ENCODE assay signal across 1 cellular context in the genomic region with DNA sequence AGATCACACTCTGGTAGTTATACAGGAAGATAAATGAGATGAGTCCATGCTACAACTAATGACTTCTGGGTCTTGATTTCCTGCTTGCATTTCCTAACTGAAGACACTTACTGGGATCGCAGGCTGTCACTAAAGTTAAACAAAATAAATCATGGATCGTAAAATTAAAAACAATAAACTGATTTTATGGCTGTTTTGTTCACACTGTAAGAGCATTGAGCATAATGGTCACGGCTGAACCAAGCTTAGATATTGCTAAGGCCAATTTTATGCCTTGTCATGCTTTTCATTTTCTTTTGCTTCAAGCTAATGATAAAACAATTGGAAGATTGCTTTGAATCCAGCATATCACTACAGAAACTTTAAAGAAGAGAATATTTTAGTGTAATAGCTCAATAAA.
TF ChIP-seq lines count a peak whose summit lies in the region.

No MANE protein-coding gene starts in this region.

TF ChIP-seq in K562, 482 proteins besides CTCF, POLR2A, EP300 and RAD21 (continued from another document):
- TF ChIP-seq, protein P1, sequence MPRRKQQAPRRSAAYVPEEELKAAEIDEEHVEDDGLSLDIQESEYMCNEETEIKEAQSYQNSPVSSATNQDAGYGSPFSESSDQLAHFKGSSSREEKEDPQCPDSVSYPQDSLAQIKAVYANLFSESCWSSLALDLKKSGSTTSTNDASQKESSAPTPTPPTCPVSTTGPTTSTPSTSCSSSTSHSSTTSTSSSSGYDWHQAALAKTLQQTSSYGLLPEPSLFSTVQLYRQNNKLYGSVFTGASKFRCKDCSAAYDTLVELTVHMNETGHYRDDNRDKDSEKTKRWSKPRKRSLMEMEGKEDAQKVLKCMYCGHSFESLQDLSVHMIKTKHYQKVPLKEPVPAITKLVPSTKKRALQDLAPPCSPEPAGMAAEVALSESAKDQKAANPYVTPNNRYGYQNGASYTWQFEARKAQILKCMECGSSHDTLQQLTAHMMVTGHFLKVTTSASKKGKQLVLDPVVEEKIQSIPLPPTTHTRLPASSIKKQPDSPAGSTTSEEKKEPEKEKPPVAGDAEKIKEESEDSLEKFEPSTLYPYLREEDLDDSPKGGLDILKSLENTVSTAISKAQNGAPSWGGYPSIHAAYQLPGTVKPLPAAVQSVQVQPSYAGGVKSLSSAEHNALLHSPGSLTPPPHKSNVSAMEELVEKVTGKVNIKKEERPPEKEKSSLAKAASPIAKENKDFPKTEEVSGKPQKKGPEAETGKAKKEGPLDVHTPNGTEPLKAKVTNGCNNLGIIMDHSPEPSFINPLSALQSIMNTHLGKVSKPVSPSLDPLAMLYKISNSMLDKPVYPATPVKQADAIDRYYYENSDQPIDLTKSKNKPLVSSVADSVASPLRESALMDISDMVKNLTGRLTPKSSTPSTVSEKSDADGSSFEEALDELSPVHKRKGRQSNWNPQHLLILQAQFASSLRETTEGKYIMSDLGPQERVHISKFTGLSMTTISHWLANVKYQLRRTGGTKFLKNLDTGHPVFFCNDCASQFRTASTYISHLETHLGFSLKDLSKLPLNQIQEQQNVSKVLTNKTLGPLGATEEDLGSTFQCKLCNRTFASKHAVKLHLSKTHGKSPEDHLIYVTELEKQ (CRISPR knock-in tag; IDR thresholded peaks at IDR 0.05), result no peak
- TF ChIP-seq, protein P2, sequence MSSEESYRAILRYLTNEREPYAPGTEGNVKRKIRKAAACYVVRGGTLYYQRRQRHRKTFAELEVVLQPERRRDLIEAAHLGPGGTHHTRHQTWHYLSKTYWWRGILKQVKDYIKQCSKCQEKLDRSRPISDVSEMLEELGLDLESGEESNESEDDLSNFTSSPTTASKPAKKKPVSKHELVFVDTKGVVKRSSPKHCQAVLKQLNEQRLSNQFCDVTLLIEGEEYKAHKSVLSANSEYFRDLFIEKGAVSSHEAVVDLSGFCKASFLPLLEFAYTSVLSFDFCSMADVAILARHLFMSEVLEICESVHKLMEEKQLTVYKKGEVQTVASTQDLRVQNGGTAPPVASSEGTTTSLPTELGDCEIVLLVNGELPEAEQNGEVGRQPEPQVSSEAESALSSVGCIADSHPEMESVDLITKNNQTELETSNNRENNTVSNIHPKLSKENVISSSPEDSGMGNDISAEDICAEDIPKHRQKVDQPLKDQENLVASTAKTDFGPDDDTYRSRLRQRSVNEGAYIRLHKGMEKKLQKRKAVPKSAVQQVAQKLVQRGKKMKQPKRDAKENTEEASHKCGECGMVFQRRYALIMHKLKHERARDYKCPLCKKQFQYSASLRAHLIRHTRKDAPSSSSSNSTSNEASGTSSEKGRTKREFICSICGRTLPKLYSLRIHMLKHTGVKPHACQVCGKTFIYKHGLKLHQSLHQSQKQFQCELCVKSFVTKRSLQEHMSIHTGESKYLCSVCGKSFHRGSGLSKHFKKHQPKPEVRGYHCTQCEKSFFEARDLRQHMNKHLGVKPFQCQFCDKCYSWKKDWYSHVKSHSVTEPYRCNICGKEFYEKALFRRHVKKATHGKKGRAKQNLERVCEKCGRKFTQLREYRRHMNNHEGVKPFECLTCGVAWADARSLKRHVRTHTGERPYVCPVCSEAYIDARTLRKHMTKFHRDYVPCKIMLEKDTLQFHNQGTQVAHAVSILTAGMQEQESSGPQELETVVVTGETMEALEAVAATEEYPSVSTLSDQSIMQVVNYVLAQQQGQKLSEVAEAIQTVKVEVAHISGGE (CRISPR knock-in tag; IDR thresholded peaks at IDR 0.05), result no peak
- TF ChIP-seq, protein P3, sequence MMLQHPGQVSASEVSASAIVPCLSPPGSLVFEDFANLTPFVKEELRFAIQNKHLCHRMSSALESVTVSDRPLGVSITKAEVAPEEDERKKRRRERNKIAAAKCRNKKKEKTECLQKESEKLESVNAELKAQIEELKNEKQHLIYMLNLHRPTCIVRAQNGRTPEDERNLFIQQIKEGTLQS (IDR thresholded peaks at IDR 0.05), result no peak
- TF ChIP-seq, protein P3 (CRISPR knock-in tag; conservative IDR thresholded peaks at IDR 0.05), result no peak
- TF ChIP-seq ARID2 (IDR thresholded peaks at IDR 0.05) (no peak), PRMT5 (CRISPR knock-in tag; IDR thresholded peaks at IDR 0.05) (no peak), SUPT5H (IDR thresholded peaks at IDR 0.05) (no peak), RAD51 (IDR thresholded peaks at IDR 0.05; ENCODE audit: borderline replicate concordance, low read depth) (no peak), ZFP30 (CRISPR knock-in tag; IDR thresholded peaks at IDR 0.05; ENCODE audit: borderline replicate concordance) (no peak)
